ENCODE assay signal across 9 cellular contexts in genomic region chr15:27358751-27359434, GRCh38.
DNase-seq lines count a peak whose midpoint lies in the region; ATAC-seq and TF ChIP-seq lines count a peak whose summit lies in the region.
"Had no signal": no experiment of that assay in that cellular context is flagged by ENCODE, and none has a peak within 500 bp of the region (broad histone marks: within the 10 kb centered on the region; RNA-seq: fewer than 3 reads in every experiment).

No MANE protein-coding gene starts in this region.

- POLR2A ChIA-PET in OCI-LY7 (lab: Charles Lee), result interaction anchor here (0.6 kb wide), 1 partner anchor 87 kb away, joined by 3 read pairs; no protein-coding TSS in a partner anchor

- H3K36me3 ChIP-seq in OCI-LY7 (ENCODE audit: insufficient read depth, low read length) (no peaks in the 10 kb centered on the region), stomach (no peaks in the 10 kb centered on the region)

- H3K4me3 ChIP-seq in OCI-LY7 (ENCODE audit: low read depth, low read length, poor library complexity, severe bottlenecking), result no peak overlapping the region
- no peak overlapping the region for H3K4me3 ChIP-seq in stomach

- H3K4me2 ChIP-seq in OCI-LY7 (ENCODE audit: low read length), result no peak overlapping the region

- no peak overlapping the region for H2AFZ ChIP-seq in OCI-LY7 (ENCODE audit: low read length)

- DNase-seq in activated CD4-positive, alpha-beta T cell treated with anti-CD3 and anti-CD28 coated beads, Interleukin-2, amount 50 U/mL, for 48 hours, result peak; percentile 9 to 18
- no peak for DNase-seq in activated CD4-positive, alpha-beta T cell treated with anti-CD3 and anti-CD28 coated beads for 1 hour
- DNase-seq in OCI-LY7 (ENCODE audit: low spot score), result no peak
- DNase-seq in head of caudate nucleus, result peak; percentile 13 to 79 (median 58)
- DNase-seq in stomach, result no peak
- DNase-seq: NCI-H1694 had no signal

- peaks cover 0 to 13% (median 0%) of the 10 kb centered on the region in 3 donors for H3K27me3 ChIP-seq in stomach

- no TSS peak for BruUV-seq in OCI-LY7 (replicated peaks; lab: Mats Ljungman, UMichigan)

- TF ChIP-seq POLR2A in stomach (IDR thresholded peaks at IDR 0.05), result no peak

- TF ChIP-seq CTCF in OCI-LY7 (conservative IDR thresholded peaks at IDR 0.05; ENCODE audit: low read length), result peak; percentile 65
- peak in 4 of 7 experiments; percentile 27 to 65 (median 46) for TF ChIP-seq CTCF in stomach (IDR thresholded peaks at IDR 0.05)

- CTCF ChIA-PET in OCI-LY7 (lab: Charles Lee; ENCODE audit: unreplicated experiment), result no interaction called here

- H3K9me3 ChIP-seq in OCI-LY7 (ENCODE audit: low read length) (no peaks in the 10 kb centered on the region), stomach (peaks cover 0 to 5% (median 1%) of the 10 kb centered on the region in 4 donors)

- H3K4me1 ChIP-seq in OCI-LY7 (ENCODE audit: insufficient read depth, low read length, poor library complexity, severe bottlenecking) (no peaks in the 10 kb centered on the region), stomach (peaks cover 0 to 5% (median 2%) of the 10 kb centered on the region in 4 donors)

- TF ChIP-seq EP300 in stomach (IDR thresholded peaks at IDR 0.05), result no peak

- no peaks in the 10 kb centered on the region for H3K79me2 ChIP-seq in OCI-LY7 (ENCODE audit: insufficient read depth, low read depth, low read length)

- intact Hi-C loops in OCI-LY7 (cut with micrococcal nuclease; ENCODE audit: unreplicated experiment) (loop anchor here (5.0 kb wide), 1 partner anchor 297 kb away; no protein-coding TSS in a partner anchor), head of caudate nucleus (cut with DNase I) (loop anchor here (5.0 kb wide), 1 partner anchor 467 kb away; no protein-coding TSS in a partner anchor), stomach (cut with DNase I; ENCODE audit: low total_unique reads) (loop anchor here (5.0 kb wide), 1 partner anchor 33 kb away; no protein-coding TSS in a partner anchor)

- no peaks in the 10 kb centered on the region for H3K9me2 ChIP-seq in OCI-LY7 (ENCODE audit: insufficient read depth, low read length)

- 24 to 43% (median 27%) methylated on average over 10 to 19 of the region's 19 CpGs for WGBS in stomach, 5 donors

- ATAC-seq in HG03159 (IDR thresholded peaks at IDR 0.05; ENCODE audit: unreplicated experiment) (no peak), GM18909 (IDR thresholded peaks at IDR 0.05; ENCODE audit: poor library complexity, unreplicated experiment) (no peak), GM19035 (IDR thresholded peaks at IDR 0.05; ENCODE audit: unreplicated experiment) (no peak)

- H4K20me1 ChIP-seq in OCI-LY7 (ENCODE audit: insufficient read depth, low read length), result no peaks in the 10 kb centered on the region

- no peak overlapping the region for H3K27ac ChIP-seq in OCI-LY7 (ENCODE audit: low read depth, low read length, poor library complexity, severe bottlenecking)
- H3K27ac ChIP-seq in stomach, result no peak overlapping the region

Comparison
In these comparisons a context has a peak if more than half of its experiments do, and no peak if none do; other contexts are left out.
1. DNase-seq: peak in activated CD4-positive, alpha-beta T cell treated with anti-CD3 and anti-CD28 coated beads, Interleukin-2, amount 50 U/mL, for 48 hours (2 of 2) and head of caudate nucleus (42 of 42); none in activated CD4-positive, alpha-beta T cell treated with anti-CD3 and anti-CD28 coated beads for 1 hour (single experiment), OCI-LY7 (single experiment) and stomach (single experiment).